Comparison of ENCODE assay signal across 13 cellular contexts in the genomic region with DNA sequence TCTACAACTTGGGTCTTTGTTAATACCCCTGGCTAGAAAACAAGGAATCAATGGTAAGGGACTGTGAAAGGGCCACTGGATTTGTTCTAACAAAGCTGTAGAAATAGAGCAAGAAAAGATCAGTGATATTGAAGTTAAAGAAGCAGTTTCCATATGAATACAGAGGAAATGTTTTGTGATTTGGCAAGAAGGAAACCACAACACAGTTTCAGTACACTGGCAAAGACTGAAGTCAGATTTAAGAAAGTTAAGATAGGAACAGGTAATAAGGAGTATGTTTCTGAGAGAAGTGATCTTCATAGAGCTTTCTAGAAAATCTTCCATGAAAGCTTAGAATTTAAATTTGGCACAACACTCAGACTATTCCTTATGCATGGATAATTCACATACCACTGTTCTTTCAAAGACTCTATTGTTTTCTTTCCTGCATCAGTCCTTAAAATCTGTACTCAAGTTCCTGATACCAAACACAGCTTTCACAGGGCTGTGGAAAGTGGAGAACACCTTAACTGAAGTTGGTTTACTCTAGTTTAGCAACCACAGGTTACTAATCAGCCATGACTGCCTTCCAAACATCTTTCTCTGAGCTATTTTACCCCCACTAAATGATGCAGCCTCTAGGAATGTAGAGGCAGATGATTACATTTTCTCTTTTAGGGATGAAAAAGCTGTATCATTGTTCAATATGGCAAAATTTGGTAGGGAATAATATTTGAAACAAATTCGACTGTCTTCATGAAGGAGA. TPM values are rescaled to one million over a fixed set of nuclear protein-coding genes. Genes with fewer than 3 reads are reported as not detected.
DNase-seq lines count a peak whose midpoint lies in the region; ATAC-seq and TF ChIP-seq lines count a peak whose summit lies in the region.
"Had no signal": no experiment of that assay in that cellular context is flagged by ENCODE, and none has a peak within 500 bp of the region (broad histone marks: within the 10 kb centered on the region; RNA-seq: fewer than 3 reads in every experiment).

No MANE protein-coding gene starts in this region.

- no peak for TF ChIP-seq CTCF in stomach (IDR thresholded peaks at IDR 0.05)

- no peaks in the 10 kb centered on the region for H3K4me1 Mint-ChIP-seq in CD4-positive, alpha-beta memory T cell
- H3K4me1 Mint-ChIP-seq: CD4-positive, CD25-positive, alpha-beta regulatory T cell; central memory CD8-positive, alpha-beta T cell had no signal

- H3K36me3 ChIP-seq in adipocyte (ENCODE audit: control insufficient read depth, insufficient read depth, low read length, severe bottlenecking) (no peaks in the 10 kb centered on the region), stomach (no peaks in the 10 kb centered on the region)
- H3K36me3 ChIP-seq in CD4-positive, alpha-beta memory T cell (ENCODE audit: insufficient read depth, low read length) = no peaks in the 10 kb centered on the region
- H3K36me3 ChIP-seq: neutrophil had no signal

- H3K9me3 ChIP-seq in adipocyte (ENCODE audit: control insufficient read depth, low read length) (peaks cover 7% of the 10 kb centered on the region), stomach (peaks cover 0 to 9% (median 4%) of the 10 kb centered on the region in 4 donors)
- H3K9me3 ChIP-seq in CD4-positive, alpha-beta memory T cell (ENCODE audit: control insufficient read depth in 1 of 2, low read length in 2 of 2) = no peaks in the 10 kb centered on the region
- H3K9me3 ChIP-seq: neutrophil had no signal

- H3K4me3 ChIP-seq in adipocyte (ENCODE audit: low read length) = no peak overlapping the region
- no peak overlapping the region for H3K4me3 ChIP-seq in CD4-positive, alpha-beta memory T cell (ENCODE audit: low read length in 2 of 2)
- H3K4me3 ChIP-seq in stomach = no peak overlapping the region

- TF ChIP-seq POLR2A in stomach (IDR thresholded peaks at IDR 0.05) = no peak

- ATAC-seq in GM21423 (IDR thresholded peaks at IDR 0.05; ENCODE audit: unreplicated experiment) (peak; percentile 81), HG03139 (IDR thresholded peaks at IDR 0.05; ENCODE audit: unreplicated experiment) (peak; percentile 75)

- DNase-seq in EH (ENCODE audit: low read depth) (peak; percentile 57), adipocyte (ENCODE audit: low read depth) (peak; percentile 37), NCI-H526 treated with DMSO at 0.1 percent for 48 hours (lab: John Stamatoyannopoulos, UW) (no peak), HUDEP-2 (lab: John Stamatoyannopoulos, UW; ENCODE audit: unreplicated experiment in 76 of 76) (no peak), stomach (no peak)
- no peak for DNase-seq in CD4-positive, alpha-beta memory T cell
- DNase-seq: activated CD4-positive, alpha-beta T cell treated with anti-CD3 and anti-CD28 coated beads, Interleukin-2, amount 50 U/mL, for 4 hours had no signal

- H3K27ac ChIP-seq in CD4-positive, alpha-beta memory T cell (ENCODE audit: low read depth, low read length) = no peak overlapping the region
- no peak overlapping the region for H3K27ac ChIP-seq in stomach
- H3K27ac ChIP-seq: neutrophil, RWPE1 had no signal

- no peaks in the 10 kb centered on the region for H3K36me3 Mint-ChIP-seq in CD4-positive, alpha-beta memory T cell
- H3K36me3 Mint-ChIP-seq: CD4-positive, CD25-positive, alpha-beta regulatory T cell had no signal

- no peak for TF ChIP-seq EP300 in stomach (IDR thresholded peaks at IDR 0.05)

- POLR2A ChIA-PET in CD4-positive, alpha-beta memory T cell (lab: Charles Lee; ENCODE audit: partially characterized antibody) = no interaction called here

- H3K4me3 Mint-ChIP-seq in CD4-positive, alpha-beta memory T cell = no peak overlapping the region
- H3K4me3 Mint-ChIP-seq: CD4-positive, CD25-positive, alpha-beta regulatory T cell; central memory CD8-positive, alpha-beta T cell had no signal

- no peak overlapping the region for H3K27ac Mint-ChIP-seq in CD4-positive, alpha-beta memory T cell
- H3K27ac Mint-ChIP-seq: CD4-positive, CD25-positive, alpha-beta regulatory T cell had no signal

- 78 to 97% (median 83%) methylated on average over 1 of the region's 1 CpG for WGBS in stomach, 5 donors

- peaks cover 0 to 9% (median 1%) of the 10 kb centered on the region in 8 donors for H3K9me3 Mint-ChIP-seq in CD4-positive, alpha-beta memory T cell
- H3K9me3 Mint-ChIP-seq: central memory CD8-positive, alpha-beta T cell had no signal

- H3K4me1 ChIP-seq in adipocyte (ENCODE audit: control insufficient read depth, insufficient read depth, low read length) = peaks cover 4% of the 10 kb centered on the region
- no peaks in the 10 kb centered on the region for H3K4me1 ChIP-seq in CD4-positive, alpha-beta memory T cell (ENCODE audit: insufficient read depth, low read length)
- H3K4me1 ChIP-seq in stomach = no peaks in the 10 kb centered on the region

- CTCF ChIA-PET in CD4-positive, alpha-beta memory T cell (lab: Charles Lee; ENCODE audit: partially characterized antibody) = interaction anchor here (1.3 kb wide), 1 partner anchor 15 kb away, joined by 3 read pairs; no protein-coding TSS in a partner anchor

- no peaks in the 10 kb centered on the region for H3K27me3 ChIP-seq in adipocyte (replicated peaks; ENCODE audit: control insufficient read depth, insufficient read depth, low read length)
- no peaks in the 10 kb centered on the region for H3K27me3 ChIP-seq in CD4-positive, alpha-beta memory T cell (ENCODE audit: insufficient read depth, low read length)
- no peaks in the 10 kb centered on the region for H3K27me3 ChIP-seq in stomach
- H3K27me3 ChIP-seq: neutrophil had no signal

- peaks cover 0 to 6% of the 10 kb centered on the region in 2 donors for H3K27me3 Mint-ChIP-seq in CD4-positive, alpha-beta memory T cell
- H3K27me3 Mint-ChIP-seq: central memory CD8-positive, alpha-beta T cell had no signal

- H3K9ac ChIP-seq in adipocyte (ENCODE audit: low read length) = no peak overlapping the region

- intact Hi-C loops in CD4-positive, alpha-beta memory T cell (cut with micrococcal nuclease) = no loop called here
- intact Hi-C loops in stomach (cut with DNase I; ENCODE audit: low total_unique reads) = no loop called here

RNA-seq across cellular contexts. Expression of a gene that starts 32.4 kb away (rescaled TPM):
- 10 to 100 TPM; 10.3 to 10.6 TPM for total RNA-seq in CD4-positive, alpha-beta memory T cell
- 1 to 10 TPM; 5.5 to 6.8 TPM for polyA plus RNA-seq in CD4-positive, alpha-beta memory T cell
- 100 to 1,000 TPM in 1 of 5 donors, 10 to 100 TPM in 4; 50.4 to 121 (median 53.1) TPM for total RNA-seq in stomach
- polyA plus RNA-seq in stomach = 10 to 100 TPM; 11.3 to 25.5 (median 15.4) TPM

Comparison
In these comparisons a context has a peak if more than half of its experiments do, and no peak if none do; other contexts are left out.
1. DNase-seq: peak in EH (single experiment) and adipocyte (single experiment); none in NCI-H526 treated with DMSO at 0.1 percent for 48 hours (single experiment), HUDEP-2 (0 of 76), CD4-positive, alpha-beta memory T cell (0 of 5) and stomach (single experiment).
2. RNA of a gene that starts 32.4 kb away (total RNA-seq): 50.4 to 121 TPM in stomach; 10.3 to 10.6 TPM in CD4-positive, alpha-beta memory T cell; every median in the first group is over 4 times any median in the second.